In genomic region chr9:89702401-89702800, GRCh38 we compare ENCODE assay signal across 14 cellular contexts.
"Had no signal": no experiment of that assay in that cellular context is flagged by ENCODE, and none has a peak within 500 bp of the region (broad histone marks: within the 10 kb centered on the region; RNA-seq: fewer than 3 reads in every experiment).

No MANE protein-coding gene starts in this region.

- H3K36me3 ChIP-seq: breast epithelium, right lobe of liver, spleen, thoracic aorta had no signal

- ATAC-seq: psoas muscle, right lobe of liver had no signal

- DNase-seq: activated CD4-positive, alpha-beta T cell treated with anti-CD3 and anti-CD28 coated beads, Interleukin-2, amount 50 U/mL, for 48 hours; activated CD4-positive, CD25-positive, alpha-beta regulatory T cell; aorta; dermis blood vessel endothelial cell; immature natural killer cell; psoas muscle; right lobe of liver; spleen; stimulated activated CD4-positive, alpha-beta T cell treated with anti-CD3 and anti-CD28 coated beads, Interleukin-1b, Interleukin-23, amount 100 ng/mL, for 48 hours; stimulated activated naive CD4-positive, alpha-beta T cell treated with Interleukin-2 at 50 U/mL for 16 hours had no signal

- H3K4me3 Mint-ChIP-seq: nephron had no signal

- H3K27ac ChIP-seq: breast epithelium, psoas muscle, right lobe of liver, spleen, thoracic aorta had no signal

- H3K4me3 ChIP-seq: breast epithelium, lung, psoas muscle, right lobe of liver, spleen, thoracic aorta had no signal

- H3K4me1 ChIP-seq: breast epithelium, psoas muscle had no signal

- H3K9me3 Mint-ChIP-seq: immature natural killer cell, nephron had no signal

- H3K27me3 ChIP-seq: breast epithelium, right lobe of liver, spleen had no signal

- H3K9me3 ChIP-seq: breast epithelium, psoas muscle, right lobe of liver, spleen, thoracic aorta had no signal
